1 cellular context compared by ENCODE assay signal in genomic region chr10:102433619-102434046, GRCh38.
TF ChIP-seq lines count a peak whose summit lies in the region.

No MANE protein-coding gene starts in this region.

TF ChIP-seq in HepG2, 621 proteins besides CTCF, POLR2A, EP300 and RAD21 (continued from another document):
- TF ChIP-seq HNF4A (CRISPR knock-in tag; IDR thresholded peaks at IDR 0.05) (peak; percentile 25; the same call in 1 of the 2 replicates), POGK (CRISPR knock-in tag; conservative IDR thresholded peaks at IDR 0.05) (peak; percentile 95), RBFOX2 (IDR thresholded peaks at IDR 0.05; ENCODE audit: low read depth, low read length) (no peak), TERF1 (CRISPR knock-in tag; IDR thresholded peaks at IDR 0.05) (no peak), ZFYVE20 (CRISPR knock-in tag; IDR thresholded peaks at IDR 0.05; ENCODE audit: borderline replicate concordance, low read depth) (no peak), PTBP1 (IDR thresholded peaks at IDR 0.05; ENCODE audit: low read depth, low read length, poor library complexity, severe bottlenecking) (no peak), ZNF672 (CRISPR knock-in tag; IDR thresholded peaks at IDR 0.05) (no peak), SOX13 (IDR thresholded peaks at IDR 0.05) (no peak), SOX13 (CRISPR knock-in tag; conservative IDR thresholded peaks at IDR 0.05 in 1 of 2, IDR thresholded peaks at IDR 0.05 in 1 of 2) (no peak), ZKSCAN5 (CRISPR knock-in tag; IDR thresholded peaks at IDR 0.05) (no peak)
TF ChIP-seq in HepG2: peak in this region for 16.
